In genomic region chr5:138932171-138932810, GRCh38 we compare ENCODE assay signal across 16 cellular contexts. TPM values are rescaled to one million over a fixed set of nuclear protein-coding genes. Genes with fewer than 3 reads are reported as not detected.
DNase-seq lines count a peak whose midpoint lies in the region; ATAC-seq, FAIRE-seq and TF ChIP-seq lines count a peak whose summit lies in the region.
"Had no signal": no experiment of that assay in that cellular context is flagged by ENCODE, and none has a peak within 500 bp of the region (broad histone marks: within the 10 kb centered on the region; RNA-seq: fewer than 3 reads in every experiment).

No MANE protein-coding gene starts in this region.

- POLR2A ChIA-PET in HCT116 (lab: Charles Lee) (no interaction called here), K562 (lab: Yijun Ruan, JAX) (interaction anchor here (1.2 kb wide), 1 partner anchor 11 kb away, joined by 4 read pairs; no protein-coding TSS in a partner anchor)

- H3K27ac Mint-ChIP-seq in activated T-helper 2 cell treated with anti-CD3 and anti-CD28 coated beads, Interferon-gamma antibody, Interleukin-2, Interleukin-4, amounts not matched to agents 10 μg/mL and 5 μg/mL and 100 μg/mL, durations not matched to agents 14 hours and 24 hours and 36 hours = no peak overlapping the region
- H3K27ac Mint-ChIP-seq: activated CD4-positive, alpha-beta memory T cell treated with anti-CD3 and anti-CD28 coated beads for 36 hours; IgD-negative memory B cell had no signal

- H3K9me3 ChIP-seq in HCT116 (ENCODE audit: control insufficient read depth in 1 of 2, insufficient read depth in 1 of 2, low read depth in 1 of 2, low read length in 2 of 2) = no peaks in the 10 kb centered on the region
- H3K9me3 ChIP-seq in K562 (replicated peaks; ENCODE audit: control insufficient read depth, insufficient read depth, low read depth, low read length) = no peaks in the 10 kb centered on the region
- no peaks in the 10 kb centered on the region for H3K9me3 ChIP-seq in kidney (ENCODE audit: control insufficient read depth in 1 of 2, low read length in 2 of 2)
- H3K9me3 ChIP-seq: neutrophil, suprapubic skin had no signal

- TF ChIP-seq RAD21 in HCT116 (IDR thresholded peaks at IDR 0.05; ENCODE audit: low read depth) (peak; percentile 43), K562 (CRISPR knock-in tag; conservative IDR thresholded peaks at IDR 0.05 in 1 of 2, IDR thresholded peaks at IDR 0.05 in 1 of 2) (peak in 1 of 2 experiments; percentile 32; a peak in 1 of 4 replicates)

- no peak for TF ChIP-seq EP300 in K562 (IDR thresholded peaks at IDR 0.05; ENCODE audit: low read length)

- H3K4me1 ChIP-seq in HCT116 (ENCODE audit: control insufficient read depth in 1 of 2, insufficient read depth in 2 of 2, low read length in 2 of 2) (no peaks in the 10 kb centered on the region), K562 (replicated peaks in 1 of 2; ENCODE audit: control insufficient read depth in 2 of 2, insufficient read depth in 2 of 2, low read length in 2 of 2) (peaks cover 0 to 1% of the 10 kb centered on the region in 2 experiments; a peak in 1 of 5 replicates), kidney (ENCODE audit: control insufficient read depth in 1 of 2, insufficient read depth in 1 of 2, low read depth in 1 of 2, low read length in 2 of 2) (peaks cover 5 to 21% of the 10 kb centered on the region in 2 donors)

- FAIRE-seq in K562 (lab: Jason Lieb, UNC) (no peak), kidney (lab: Jason Lieb, UNC) (no peak)
- FAIRE-seq: small intestine had no signal

- H3K79me2 ChIP-seq in HCT116 (ENCODE audit: insufficient read depth, low read length) = no peaks in the 10 kb centered on the region
- no peaks in the 10 kb centered on the region for H3K79me2 ChIP-seq in K562 (ENCODE audit: control insufficient read depth, insufficient read depth, low read length)

- no TSS peak for BruUV-seq in HCT116 (replicated peaks; lab: Mats Ljungman, UMichigan)
- BruUV-seq in K562 (replicated peaks; lab: Mats Ljungman, UMichigan) = no TSS peak

- DNase-seq in DMS53 (lab: John Stamatoyannopoulos, UW) (peak; percentile 33), DMS53 treated with DMSO at 0.1 percent for 48 hours (lab: John Stamatoyannopoulos, UW; ENCODE audit: unreplicated experiment) (no peak), HCT116 (ENCODE audit: low read depth, low spot score) (no peak), K562 (ENCODE audit: extremely low read depth in 1 of 4, low spot score in 3 of 4) (no peak), kidney (peak; percentile 71), MV-4-11 (lab: John Stamatoyannopoulos, UW) (no peak), SW480 (ENCODE audit: low spot score) (no peak)
- no peak for DNase-seq in activated T-helper 2 cell treated with anti-CD3 and anti-CD28 coated beads, Interferon-gamma antibody, Interleukin-2, Interleukin-4, amounts not matched to agents 10 μg/mL and 5 μg/mL and 100 μg/mL, durations not matched to agents 14 hours and 24 hours and 36 hours (ENCODE audit: low spot score)
- DNase-seq: 8988T; activated CD4-positive, alpha-beta memory T cell treated with anti-CD3 and anti-CD28 coated beads for 36 hours; CD8-positive, alpha-beta memory T cell; NCI-H1694 treated with DMSO at 0.1 percent for 48 hours; small intestine had no signal

- RAD21 ChIA-PET in HCT116 (lab: Charles Lee; ENCODE audit: low non-redundant PET in 1 of 2, low total read pairs in 2 of 2, uncharacterized antibody in 2 of 2, unreplicated experiment in 2 of 2) = interaction anchor here in 1 of 2 experiments (0.5 kb wide), 1 partner anchor 295 kb away, joined by 3 read pairs; no protein-coding TSS in a partner anchor

- H3K4me3 ChIP-seq in HCT116 (replicated peaks in 1 of 2; ENCODE audit: low read depth in 1 of 2, low read length in 2 of 2) (no peak overlapping the region), K562 (no peak overlapping the region), kidney (ENCODE audit: low read length in 2 of 2) (no peak overlapping the region)
- H3K4me3 ChIP-seq: suprapubic skin had no signal

- no peaks in the 10 kb centered on the region for H3K9me1 ChIP-seq in K562 (ENCODE audit: control insufficient read depth, insufficient read depth, low read length)

- 90% methylated on average over 20 of the region's 20 CpGs for WGBS in K562 (ENCODE audit: insufficient coverage, low coverage, missing lambda C conversion rate)

- intact Hi-C loops in HCT116 (cut with micrococcal nuclease) = loop anchor here (5.0 to 10.0 kb wide), 2 partner anchors 290 to 333 kb away; no protein-coding TSS in a partner anchor
- intact Hi-C loops in K562 (cut with micrococcal nuclease) = loop anchor here (10.0 kb wide), 1 partner anchor 287 kb away; no protein-coding TSS in a partner anchor
- intact Hi-C loops in kidney (cut with DNase I) = no loop called here
- intact Hi-C loops in activated T-helper 2 cell treated with anti-CD3 and anti-CD28 coated beads, Interferon-gamma antibody, Interleukin-2, Interleukin-4, amounts not matched to agents 10 μg/mL and 5 μg/mL and 100 μg/mL, durations not matched to agents 14 hours and 24 hours and 36 hours (cut with micrococcal nuclease) = no loop called here

- H3K27me3 Mint-ChIP-seq in activated T-helper 2 cell treated with anti-CD3 and anti-CD28 coated beads, Interferon-gamma antibody, Interleukin-2, Interleukin-4, amounts not matched to agents 10 μg/mL and 5 μg/mL and 100 μg/mL, durations not matched to agents 14 hours and 24 hours and 36 hours (ENCODE audit: low read depth) = no peaks in the 10 kb centered on the region
- H3K27me3 Mint-ChIP-seq: activated CD4-positive, alpha-beta memory T cell treated with anti-CD3 and anti-CD28 coated beads for 36 hours; CD8-positive, alpha-beta memory T cell; IgD-negative memory B cell had no signal

- H3K27ac ChIP-seq in HCT116 (ENCODE audit: low read depth, low read length) = no peak overlapping the region
- H3K27ac ChIP-seq in K562 (ENCODE audit: extremely low read depth, low read depth, low read length) = no peak overlapping the region; the same call in 2 of the 3 replicates
- H3K27ac ChIP-seq in kidney (ENCODE audit: low read depth in 2 of 2, low read length in 2 of 2) = no peak overlapping the region
- H3K27ac ChIP-seq: neutrophil, suprapubic skin had no signal

- no peaks in the 10 kb centered on the region for H3K9me3 Mint-ChIP-seq in activated T-helper 2 cell treated with anti-CD3 and anti-CD28 coated beads, Interferon-gamma antibody, Interleukin-2, Interleukin-4, amounts not matched to agents 10 μg/mL and 5 μg/mL and 100 μg/mL, durations not matched to agents 14 hours and 24 hours and 36 hours
- H3K9me3 Mint-ChIP-seq: activated CD4-positive, alpha-beta memory T cell treated with anti-CD3 and anti-CD28 coated beads for 36 hours; CD8-positive, alpha-beta memory T cell; IgD-negative memory B cell had no signal

- no peaks in the 10 kb centered on the region for H3K27me3 ChIP-seq in HCT116 (ENCODE audit: insufficient read depth, low read length)
- H3K27me3 ChIP-seq in K562 (ENCODE audit: control insufficient read depth in 2 of 2, insufficient read depth in 2 of 2, low read length in 2 of 2) = no peaks in the 10 kb centered on the region
- H3K27me3 ChIP-seq: neutrophil, suprapubic skin had no signal

- no peak overlapping the region for H2AFZ ChIP-seq in HCT116 (ENCODE audit: low read depth, low read length, poor library complexity, severe bottlenecking)
- no peak overlapping the region for H2AFZ ChIP-seq in K562 (ENCODE audit: low read depth, low read length)

- CTCF ChIA-PET in HCT116 (lab: Charles Lee) (no interaction called here), K562 (lab: Yijun Ruan, JAX; ENCODE audit: low intra/inter-chr PET ratio) (no interaction called here)

- ATAC-seq in HCT116 = peak; percentile 49
- peak; percentile 28 for ATAC-seq in K562

- peaks cover 35 to 41% of the 10 kb centered on the region in 2 experiments for H3K36me3 ChIP-seq in HCT116 (ENCODE audit: control insufficient read depth in 1 of 2, insufficient read depth in 2 of 2, low read length in 2 of 2)
- peaks cover 68% of the 10 kb centered on the region for H3K36me3 ChIP-seq in K562 (ENCODE audit: control insufficient read depth, insufficient read depth, low read length)
- peaks cover 39 to 45% of the 10 kb centered on the region in 2 donors for H3K36me3 ChIP-seq in kidney (ENCODE audit: control insufficient read depth in 1 of 2, insufficient read depth in 2 of 2, low read length in 2 of 2)

- no peaks in the 10 kb centered on the region for H4K20me1 ChIP-seq in HCT116 (ENCODE audit: insufficient read depth)
- H4K20me1 ChIP-seq in K562 (replicated peaks; ENCODE audit: control insufficient read depth, insufficient read depth, low read length) = peaks cover 9% of the 10 kb centered on the region; the same call in 1 of the 2 replicates

- H3K36me3 Mint-ChIP-seq in activated T-helper 2 cell treated with anti-CD3 and anti-CD28 coated beads, Interferon-gamma antibody, Interleukin-2, Interleukin-4, amounts not matched to agents 10 μg/mL and 5 μg/mL and 100 μg/mL, durations not matched to agents 14 hours and 24 hours and 36 hours (ENCODE audit: low read depth) = peaks cover 44% of the 10 kb centered on the region

- no peak overlapping the region for H3K4me2 ChIP-seq in HCT116 (ENCODE audit: low read length)
- no peak overlapping the region for H3K4me2 ChIP-seq in K562 (ENCODE audit: insufficient read depth, low read length)

- TF ChIP-seq POLR2A in HCT116 (IDR thresholded peaks at IDR 0.05; ENCODE audit: borderline replicate concordance, extremely low read depth, insufficient read depth, insufficient read length) (no peak), K562 (conservative IDR thresholded peaks at IDR 0.05) (no peak)

- H3K9me2 ChIP-seq in HCT116 (ENCODE audit: insufficient read depth) = no peaks in the 10 kb centered on the region

- H3K4me3 Mint-ChIP-seq in activated T-helper 2 cell treated with anti-CD3 and anti-CD28 coated beads, Interferon-gamma antibody, Interleukin-2, Interleukin-4, amounts not matched to agents 10 μg/mL and 5 μg/mL and 100 μg/mL, durations not matched to agents 14 hours and 24 hours and 36 hours (ENCODE audit: low read depth) = no peak overlapping the region
- H3K4me3 Mint-ChIP-seq: activated CD4-positive, alpha-beta memory T cell treated with anti-CD3 and anti-CD28 coated beads for 36 hours; CD8-positive, alpha-beta memory T cell; IgD-negative memory B cell had no signal

- no peaks in the 10 kb centered on the region for H3K4me1 Mint-ChIP-seq in activated T-helper 2 cell treated with anti-CD3 and anti-CD28 coated beads, Interferon-gamma antibody, Interleukin-2, Interleukin-4, amounts not matched to agents 10 μg/mL and 5 μg/mL and 100 μg/mL, durations not matched to agents 14 hours and 24 hours and 36 hours (ENCODE audit: low read depth)
- H3K4me1 Mint-ChIP-seq: CD8-positive, alpha-beta memory T cell had no signal

- TF ChIP-seq CTCF in HCT116 (IDR thresholded peaks at IDR 0.05 in 2 of 3, conservative IDR thresholded peaks at IDR 0.05 in 1 of 3; ENCODE audit: borderline replicate concordance in 1 of 3, insufficient read depth in 1 of 3, low read depth in 2 of 3, low read length in 2 of 3) = peak; percentile 20 to 41 (median 37); a peak in 5 of 6 replicates
- peak in 2 of 3 experiments; percentile 21 to 28; a peak in 2 of 6 replicates for TF ChIP-seq CTCF in K562 (IDR thresholded peaks at IDR 0.05 in 2 of 3, conservative IDR thresholded peaks at IDR 0.05 in 1 of 3; ENCODE audit: insufficient read depth in 2 of 3, low read depth in 1 of 3, low read length in 3 of 3)
- peak; percentile 9 for TF ChIP-seq CTCF in kidney (IDR thresholded peaks at IDR 0.05; ENCODE audit: borderline replicate concordance, extremely low read depth, insufficient read depth)

- in situ Hi-C loops in K562 (cut with MboI) = no loop called here

- H3K9ac ChIP-seq in HCT116 (ENCODE audit: low read length) (no peak overlapping the region), K562 (ENCODE audit: insufficient read depth in 1 of 2, low read depth in 2 of 2, low read length in 2 of 2) (no peak overlapping the region; a peak in 1 of 4 replicates), kidney (ENCODE audit: low read length in 2 of 2) (no peak overlapping the region)

RNA-seq across cellular contexts. Expression of gene LRRTM2, which starts 57.2 kb away (rescaled TPM):
- not detected for total RNA-seq in HCT116 (2021; ENCODE audit: unreplicated experiment)
- polyA plus RNA-seq in HCT116 (2012) = 0.03 and 0.04 TPM in 2 replicates
- 0.07 TPM in 1 of 2 replicates, not detected in the other for total RNA-seq in K562 (2011; cell fraction: chromatin; rRNA removed; ENCODE audit: low replicate concordance)
- not detected in 2 replicates for total RNA-seq in K562 (2011; cell fraction: nucleolus; rRNA removed)
- not detected in 2 replicates for total RNA-seq in K562 (2011; cell fraction: nucleoplasm; rRNA removed)
- under 0.01 TPM in 1 of 2 replicates, not detected in the other for total RNA-seq in K562 (2014; rRNA removed)
- total RNA-seq in K562 (2014; rRNA removed; fragmentation: Illumina TruSeq; extraction: Trizol) = not detected in 2 replicates
- 0.07 TPM in 1 of 2 replicates, not detected in the other for total RNA-seq in K562 (2015; rRNA removed; fragmentation: Illumina TruSeq; extraction: Trizol)
- total RNA-seq in K562 (2021) = not detected in 2 replicates
- polyA plus RNA-seq in K562 (2011; rRNA removed) = 0.03 TPM in 1 of 2 replicates, not detected in the other
- polyA plus RNA-seq in K562 (2011; cell fraction: cytosol; rRNA removed) = not detected in 2 replicates
- 0.03 and 0.04 TPM in 2 replicates for polyA plus RNA-seq in K562 (2011; cell fraction: nucleus; rRNA removed)
- polyA plus RNA-seq in K562 (2012) = 0.01 and 0.08 TPM in 2 replicates
- polyA plus RNA-seq in K562 (2014; fragmentation: Illumina TruSeq; extraction: Trizol) = 0.07 TPM in 1 of 2 replicates, not detected in the other
- under 1 TPM; 0.01 to 0.03 TPM for polyA plus RNA-seq in K562 (2014; fragmentation: Nextera tagmentation; extraction: Ambion mirVana)
- polyA plus RNA-seq in K562 (2014; rRNA removed) = not detected in 2 replicates
- not detected in 2 replicates for polyA minus RNA-seq in K562 (2011; rRNA and poly(A)+ RNA removed)
- not detected in 2 replicates for polyA minus RNA-seq in K562 (2011; cell fraction: cytosol; rRNA and poly(A)+ RNA removed)
- 0.11 TPM in 1 of 2 replicates, not detected in the other for polyA minus RNA-seq in K562 (2011; cell fraction: nucleus; rRNA and poly(A)+ RNA removed)
- total RNA-seq in kidney = 0.03 TPM
- not detected for polyA plus RNA-seq in kidney (ENCODE audit: insufficient read depth, low read depth, low replicate concordance)
- total RNA-seq in activated T-helper 2 cell treated with anti-CD3 and anti-CD28 coated beads, Interferon-gamma antibody, Interleukin-2, Interleukin-4, amounts not matched to agents 10 μg/mL and 5 μg/mL and 100 μg/mL, durations not matched to agents 14 hours and 24 hours and 36 hours = 0.44 and 0.59 TPM in 2 replicates
- total RNA-seq: CD8-positive, alpha-beta memory T cell had no signal
- polyA plus RNA-seq: CD8-positive, alpha-beta memory T cell; IgD-negative memory B cell had no signal

Comparison
In these comparisons a context has a peak if more than half of its experiments do, and no peak if none do; other contexts are left out.
1. DNase-seq: peak in DMS53 (single experiment) and kidney (single experiment); none in DMS53 treated with DMSO at 0.1 percent for 48 hours (single experiment), HCT116 (single experiment), K562 (0 of 4), MV-4-11 (single experiment), SW480 (single experiment) and activated T-helper 2 cell treated with anti-CD3 and anti-CD28 coated beads, Interferon-gamma antibody, Interleukin-2, Interleukin-4, amounts not matched to agents 10 μg/mL and 5 μg/mL and 100 μg/mL, durations not matched to agents 14 hours and 24 hours and 36 hours (single experiment).
2. intact Hi-C loops: an anchor here in HCT116 (5.0 to 10.0 kb wide) and K562 (10.0 kb wide); none called in kidney and activated T-helper 2 cell treated with anti-CD3 and anti-CD28 coated beads, Interferon-gamma antibody, Interleukin-2, Interleukin-4, amounts not matched to agents 10 μg/mL and 5 μg/mL and 100 μg/mL, durations not matched to agents 14 hours and 24 hours and 36 hours.
3. Peak in every context shown above with its lines, with median percentiles within 50 percentile points of each other: CTCF ChIP-seq.